ENCODE assay signal across 20 cellular contexts in the genomic region with DNA sequence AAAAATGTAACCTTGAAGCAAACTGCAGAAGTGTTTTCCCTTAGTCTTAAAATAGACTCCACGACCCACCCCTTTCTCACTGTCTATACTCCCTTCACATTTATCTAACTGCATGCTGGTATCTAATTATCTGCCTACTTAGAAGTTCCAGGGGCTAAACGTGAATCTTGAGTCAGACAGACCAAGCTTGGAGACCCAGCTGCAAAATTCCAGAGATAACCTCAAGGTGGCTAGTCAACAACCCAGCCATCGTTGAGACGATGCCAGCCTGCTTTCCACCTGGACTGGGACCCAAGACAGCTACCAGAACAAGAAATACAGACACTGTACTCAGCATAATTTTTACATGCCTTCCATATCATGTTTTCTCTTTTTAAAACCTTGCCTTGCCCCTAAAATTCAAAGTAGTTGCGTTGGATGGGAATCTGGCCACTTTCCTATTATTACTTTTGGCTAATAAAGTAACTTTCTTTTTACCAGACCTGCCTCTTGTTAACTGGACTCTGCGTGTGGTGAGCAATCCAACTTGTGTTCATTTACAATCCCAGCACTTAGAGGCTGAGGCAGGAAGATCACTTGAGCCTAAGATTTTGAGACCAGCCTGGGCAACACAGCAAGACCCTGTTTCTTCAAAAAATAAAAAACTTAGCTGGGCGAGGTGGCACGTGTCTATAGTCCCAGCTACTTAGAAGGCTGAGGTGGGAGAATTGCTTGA.
"Had no signal": no experiment of that assay in that cellular context is flagged by ENCODE, and none has a peak within 500 bp of the region (broad histone marks: within the 10 kb centered on the region; RNA-seq: fewer than 3 reads in every experiment).

No MANE protein-coding gene starts in this region.

- ATAC-seq: activated CD8-positive, alpha-beta memory T cell treated with anti-CD3 and anti-CD28 coated beads, Interleukin-2, amount 10 ng/mL, durations not matched to agents 7 days and 5 days; activated CD8-positive, alpha-beta T cell treated with anti-CD3 and anti-CD28 coated beads for 36 hours; activated naive CD4-positive, alpha-beta T cell treated with anti-CD3 and anti-CD28 coated beads, Interleukin-2, amount 50 U/mL, for 72 hours; gastroesophageal sphincter; left colon; mucosa of descending colon; sciatic nerve; stimulated activated effector memory CD8-positive, alpha-beta T cell treated with anti-CD3 and anti-CD28 coated beads, Interleukin-12 subunit alpha, Interleukin-12 subunit beta, amount 100 ng/mL, for 72 hours; stimulated activated naive CD8-positive, alpha-beta T cell treated with anti-CD3 and anti-CD28 coated beads, Interleukin-15, amount 100 ng/mL, for 72 hours; upper lobe of right lung had no signal

- H3K4me3 Mint-ChIP-seq: activated CD4-positive, alpha-beta T cell treated with anti-CD3 and anti-CD28 coated beads, Interleukin-2, amount 10 ng/mL, durations not matched to agents 7 days and 5 days; activated CD8-positive, alpha-beta memory T cell treated with anti-CD3 and anti-CD28 coated beads, Interleukin-2, amount 10 ng/mL, durations not matched to agents 7 days and 5 days; activated CD8-positive, alpha-beta T cell treated with anti-CD3 and anti-CD28 coated beads for 36 hours; memory B cell; nephron progenitor cell; stimulated activated effector memory CD8-positive, alpha-beta T cell treated with anti-CD3 and anti-CD28 coated beads, Interleukin-12 subunit alpha, Interleukin-12 subunit beta, amount 100 ng/mL, for 72 hours; stimulated activated naive CD8-positive, alpha-beta T cell treated with anti-CD3 and anti-CD28 coated beads, Interleukin-15, amount 100 ng/mL, for 72 hours; T-helper 1 cell treated with Interleukin-12 subunit alpha and Interleukin-12 subunit beta and Interleukin-4 antibody, amounts not matched to agents 30 μg/mL and 1 μg/mL, for 36 hours had no signal

- H3K36me3 Mint-ChIP-seq: activated CD8-positive, alpha-beta memory T cell treated with anti-CD3 and anti-CD28 coated beads, Interleukin-2, amount 10 ng/mL, durations not matched to agents 7 days and 5 days; activated naive CD4-positive, alpha-beta T cell treated with anti-CD3 and anti-CD28 coated beads, Interleukin-2, amount 50 U/mL, for 72 hours; stimulated activated effector memory CD8-positive, alpha-beta T cell treated with anti-CD3 and anti-CD28 coated beads, Interleukin-12 subunit alpha, Interleukin-12 subunit beta, amount 100 ng/mL, for 72 hours had no signal

- H3K27ac Mint-ChIP-seq: activated CD4-positive, alpha-beta T cell treated with anti-CD3 and anti-CD28 coated beads, Interleukin-2, amount 10 ng/mL, durations not matched to agents 7 days and 5 days; activated CD8-positive, alpha-beta memory T cell treated with anti-CD3 and anti-CD28 coated beads, Interleukin-2, amount 10 ng/mL, durations not matched to agents 7 days and 5 days; activated CD8-positive, alpha-beta T cell treated with anti-CD3 and anti-CD28 coated beads for 36 hours; activated naive CD4-positive, alpha-beta T cell treated with anti-CD3 and anti-CD28 coated beads, Interleukin-2, amount 50 U/mL, for 72 hours; memory B cell; nephron progenitor cell; stimulated activated effector memory CD8-positive, alpha-beta T cell treated with anti-CD3 and anti-CD28 coated beads, Interleukin-12 subunit alpha, Interleukin-12 subunit beta, amount 100 ng/mL, for 72 hours; stimulated activated naive CD8-positive, alpha-beta T cell treated with anti-CD3 and anti-CD28 coated beads, Interleukin-15, amount 100 ng/mL, for 72 hours; T-helper 1 cell treated with Interleukin-12 subunit alpha and Interleukin-12 subunit beta and Interleukin-4 antibody, amounts not matched to agents 30 μg/mL and 1 μg/mL, for 36 hours had no signal

- H3K9me3 Mint-ChIP-seq: activated CD4-positive, alpha-beta T cell treated with anti-CD3 and anti-CD28 coated beads, Interleukin-2, amount 10 ng/mL, durations not matched to agents 7 days and 5 days; activated CD8-positive, alpha-beta T cell treated with anti-CD3 and anti-CD28 coated beads for 36 hours; activated naive CD4-positive, alpha-beta T cell treated with anti-CD3 and anti-CD28 coated beads, Interleukin-2, amount 50 U/mL, for 72 hours; memory B cell; nephron progenitor cell; stimulated activated effector memory CD8-positive, alpha-beta T cell treated with anti-CD3 and anti-CD28 coated beads, Interleukin-12 subunit alpha, Interleukin-12 subunit beta, amount 100 ng/mL, for 72 hours; stimulated activated naive CD8-positive, alpha-beta T cell treated with anti-CD3 and anti-CD28 coated beads, Interleukin-15, amount 100 ng/mL, for 72 hours; T-helper 1 cell treated with Interleukin-12 subunit alpha and Interleukin-12 subunit beta and Interleukin-4 antibody, amounts not matched to agents 30 μg/mL and 1 μg/mL, for 36 hours had no signal

- H3K4me3 ChIP-seq: colonic mucosa, gastroesophageal sphincter, mucosa of descending colon, upper lobe of right lung had no signal

- H3K27me3 ChIP-seq: colonic mucosa, gastroesophageal sphincter, upper lobe of right lung had no signal

- H3K9me3 ChIP-seq: colonic mucosa, gastroesophageal sphincter, mucosa of descending colon, upper lobe of right lung had no signal

- H3K4me1 ChIP-seq: colonic mucosa, upper lobe of right lung had no signal

- DNase-seq: activated CD4-positive, alpha-beta T cell treated with anti-CD3 and anti-CD28 coated beads, Interleukin-2, amount 10 ng/mL, durations not matched to agents 7 days and 5 days; activated CD8-positive, alpha-beta memory T cell treated with anti-CD3 and anti-CD28 coated beads, Interleukin-2, amount 10 ng/mL, durations not matched to agents 7 days and 5 days; activated CD8-positive, alpha-beta T cell treated with anti-CD3 and anti-CD28 coated beads for 36 hours; activated gamma-delta T cell treated with Interleukin-2 at 50 U/mL for 16 hours; activated T-cell treated with anti-CD3 and anti-CD28 coated beads for 4 hours; colonic mucosa; islet precursor cell; left colon; mucosa of descending colon; nephron progenitor cell; small intestine; stimulated activated CD4-positive, alpha-beta T cell treated with anti-CD3 and anti-CD28 coated beads, Interleukin-2, amount 100 ng/mL, for 24 hours; stimulated activated naive CD8-positive, alpha-beta T cell treated with anti-CD3 and anti-CD28 coated beads, Interleukin-15, amount 100 ng/mL, for 72 hours; upper lobe of right lung had no signal

- H3K27me3 Mint-ChIP-seq: activated CD4-positive, alpha-beta T cell treated with anti-CD3 and anti-CD28 coated beads, Interleukin-2, amount 10 ng/mL, durations not matched to agents 7 days and 5 days; activated CD8-positive, alpha-beta memory T cell treated with anti-CD3 and anti-CD28 coated beads, Interleukin-2, amount 10 ng/mL, durations not matched to agents 7 days and 5 days; activated CD8-positive, alpha-beta T cell treated with anti-CD3 and anti-CD28 coated beads for 36 hours; memory B cell; stimulated activated naive CD8-positive, alpha-beta T cell treated with anti-CD3 and anti-CD28 coated beads, Interleukin-15, amount 100 ng/mL, for 72 hours had no signal

- H3K27ac ChIP-seq: colonic mucosa, gastroesophageal sphincter, upper lobe of right lung had no signal

- H3K36me3 ChIP-seq: colonic mucosa, upper lobe of right lung had no signal

- H3K4me1 Mint-ChIP-seq: activated CD4-positive, alpha-beta T cell treated with anti-CD3 and anti-CD28 coated beads, Interleukin-2, amount 10 ng/mL, durations not matched to agents 7 days and 5 days; activated CD8-positive, alpha-beta memory T cell treated with anti-CD3 and anti-CD28 coated beads, Interleukin-2, amount 10 ng/mL, durations not matched to agents 7 days and 5 days; memory B cell; nephron progenitor cell; stimulated activated effector memory CD8-positive, alpha-beta T cell treated with anti-CD3 and anti-CD28 coated beads, Interleukin-12 subunit alpha, Interleukin-12 subunit beta, amount 100 ng/mL, for 72 hours; stimulated activated naive CD8-positive, alpha-beta T cell treated with anti-CD3 and anti-CD28 coated beads, Interleukin-15, amount 100 ng/mL, for 72 hours had no signal
